16 cellular contexts compared by ENCODE assay signal in the genomic region with DNA sequence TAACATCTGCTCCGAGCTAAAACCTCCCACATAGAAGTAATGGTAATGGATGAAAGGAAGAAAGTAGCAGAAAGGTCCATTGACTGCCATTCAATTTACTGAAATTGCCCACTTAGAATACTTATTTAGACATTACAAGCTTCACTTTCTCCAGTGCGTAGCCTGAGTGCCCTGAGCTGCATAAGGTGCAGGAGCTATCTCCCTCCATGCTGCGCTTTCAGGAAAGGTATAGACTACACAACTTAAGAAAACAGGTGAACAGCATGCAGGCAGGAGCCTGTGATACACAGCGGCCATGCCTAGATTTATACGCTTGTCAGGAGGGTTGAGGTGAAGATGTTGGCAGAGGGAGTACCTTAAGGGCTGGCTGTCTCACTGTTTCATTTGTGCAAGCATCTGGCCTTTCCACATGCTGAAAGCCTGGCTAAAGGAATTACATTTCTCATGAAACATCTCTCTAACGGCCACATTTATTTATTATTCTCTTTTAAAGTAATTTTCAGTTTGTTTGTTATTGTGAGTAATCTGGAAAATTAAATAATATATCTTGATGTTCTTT.
DNase-seq lines count a peak whose midpoint lies in the region; ATAC-seq, FAIRE-seq and TF ChIP-seq lines count a peak whose summit lies in the region.
"Had no signal": no experiment of that assay in that cellular context is flagged by ENCODE, and none has a peak within 500 bp of the region (broad histone marks: within the 10 kb centered on the region; RNA-seq: fewer than 3 reads in every experiment).

No MANE protein-coding gene starts in this region.

- no peak for TF ChIP-seq RAD21 in H1 (IDR thresholded peaks at IDR 0.05 in 1 of 2, conservative IDR thresholded peaks at IDR 0.05 in 1 of 2; ENCODE audit: low read depth in 2 of 2, low read length in 2 of 2)

- no peaks in the 10 kb centered on the region for H3K23me2 ChIP-seq in H1 (ENCODE audit: low read depth, low read length)

- H3K4me3 ChIP-seq in Loucy (ENCODE audit: low read length, poor library complexity, severe bottlenecking) (no peak overlapping the region), H1 (ENCODE audit: extremely low read depth in 1 of 4, insufficient read depth in 2 of 4, low read depth in 3 of 4, low read length in 4 of 4) (no peak overlapping the region), SJCRH30 (no peak overlapping the region)
- H3K4me3 ChIP-seq: BLaER1, HAP-1 had no signal

- FAIRE-seq in H1 (lab: Jason Lieb, UNC): no peak
- FAIRE-seq: HepG2, HTR-8/SVneo had no signal

- H3K79me1 ChIP-seq in H1 (ENCODE audit: low read depth, low read length): no peaks in the 10 kb centered on the region

- H3K9me3 ChIP-seq in Loucy (ENCODE audit: insufficient read depth, low read depth, low read length): no peaks in the 10 kb centered on the region
- no peaks in the 10 kb centered on the region for H3K9me3 ChIP-seq in H1 (ENCODE audit: insufficient read depth in 2 of 2, low read depth in 1 of 2, low read length in 1 of 2)
- H3K9me3 ChIP-seq in SJCRH30 (replicated peaks): no peaks in the 10 kb centered on the region
- H3K9me3 ChIP-seq: BLaER1, Caco-2, HAP-1 had no signal

- no peak overlapping the region for H4K91ac ChIP-seq in H1 (replicated peaks; ENCODE audit: insufficient read length, low read length)

- TF ChIP-seq EP300 in H1 (IDR thresholded peaks at IDR 0.05; ENCODE audit: borderline replicate concordance in 1 of 2, low read depth in 2 of 2, low read length in 2 of 2): no peak

- no peak overlapping the region for H3K56ac ChIP-seq in H1 (replicated peaks; ENCODE audit: insufficient read length, low read depth, low read length)

- H4K8ac ChIP-seq in H1 (ENCODE audit: extremely low read depth, insufficient read depth, low read length): no peak overlapping the region

- H3K36me3 ChIP-seq in Loucy (ENCODE audit: insufficient read depth, low read length): no peaks in the 10 kb centered on the region
- H3K36me3 ChIP-seq in H1 (ENCODE audit: control insufficient read depth in 2 of 4, insufficient read depth in 4 of 4, low read length in 3 of 4): no peaks in the 10 kb centered on the region
- no peaks in the 10 kb centered on the region for H3K36me3 ChIP-seq in SJCRH30
- H3K36me3 ChIP-seq: BLaER1, HAP-1 had no signal

- no peak overlapping the region for H2BK120ac ChIP-seq in H1 (replicated peaks; ENCODE audit: low read depth, low read length)

- H4K20me1 ChIP-seq in Loucy (ENCODE audit: insufficient read depth, low read length, poor library complexity, severe bottlenecking): no peaks in the 10 kb centered on the region
- H4K20me1 ChIP-seq in H1 (replicated peaks in 1 of 2; ENCODE audit: control insufficient read depth in 1 of 2, insufficient read depth in 2 of 2, low read length in 2 of 2): no peaks in the 10 kb centered on the region
- H4K20me1 ChIP-seq: BLaER1 had no signal

- no peak overlapping the region for H2BK5ac ChIP-seq in H1 (ENCODE audit: low read depth, low read length)

- no peak overlapping the region for H3K18ac ChIP-seq in H1 (ENCODE audit: extremely low read depth, low read length)

- H3K79me2 ChIP-seq in Loucy (ENCODE audit: insufficient read depth, low read length): no peaks in the 10 kb centered on the region
- no peaks in the 10 kb centered on the region for H3K79me2 ChIP-seq in H1 (ENCODE audit: control insufficient read depth in 1 of 2, insufficient read depth in 2 of 2, low read length in 2 of 2)

- H3K27me3 ChIP-seq in Loucy (ENCODE audit: insufficient read depth, low read length, poor library complexity, severe bottlenecking) (no peaks in the 10 kb centered on the region), H1 (replicated peaks in 1 of 4; ENCODE audit: control insufficient read depth in 3 of 4, extremely low read depth in 1 of 4, insufficient read depth in 3 of 4, low read length in 3 of 4) (no peaks in the 10 kb centered on the region), SJCRH30 (no peaks in the 10 kb centered on the region)
- H3K27me3 ChIP-seq: BLaER1 had no signal

- no peak overlapping the region for H2AK5ac ChIP-seq in H1 (ENCODE audit: low read depth, low read length)

- no peak overlapping the region for H3K14ac ChIP-seq in H1 (ENCODE audit: insufficient read length)

- no peak for ATAC-seq in GM18873 (IDR thresholded peaks at IDR 0.05; ENCODE audit: low FRiP score, unreplicated experiment)
- ATAC-seq: HepG2 had no signal

- no peaks in the 10 kb centered on the region for H3K9me2 ChIP-seq in Loucy (replicated peaks; ENCODE audit: low read depth, low read length)

- no peak overlapping the region for H2BK20ac ChIP-seq in H1 (ENCODE audit: low read length)

- no peak overlapping the region for H2BK12ac ChIP-seq in H1 (ENCODE audit: low read depth, low read length)

- H2AFZ ChIP-seq in Loucy (ENCODE audit: low read length): peak overlapping the region; percentile 32
- peak overlapping the region; percentile 64; the same call in 1 of the 2 replicates for H2AFZ ChIP-seq in H1 (ENCODE audit: low read length)

- no peak overlapping the region for H4K5ac ChIP-seq in H1 (ENCODE audit: insufficient read length, low read depth, low read length)

- no peak overlapping the region for H3K9ac ChIP-seq in Loucy (ENCODE audit: low read depth, low read length, poor library complexity, severe bottlenecking)
- no peak overlapping the region for H3K9ac ChIP-seq in H1 (replicated peaks in 1 of 4; ENCODE audit: extremely low read depth in 1 of 4, low read depth in 3 of 4, low read length in 3 of 4)
- H3K9ac ChIP-seq: BLaER1 had no signal

- no peak overlapping the region for H3K4ac ChIP-seq in H1 (replicated peaks; ENCODE audit: insufficient read length, low read depth, low read length)

- TF ChIP-seq CTCF in Loucy (conservative IDR thresholded peaks at IDR 0.05; ENCODE audit: low read length): no peak
- no peak for TF ChIP-seq CTCF in H1 (IDR thresholded peaks at IDR 0.05; ENCODE audit: control extremely low read depth in 1 of 3, insufficient read depth in 1 of 3, low read depth in 1 of 3, low read length in 3 of 3)

- no peak for TF ChIP-seq POLR2A in H1 (IDR thresholded peaks at IDR 0.05; ENCODE audit: control extremely low read depth in 1 of 2, low read depth in 2 of 2, low read length in 2 of 2)

- H3F3A ChIP-seq in Loucy (ENCODE audit: low read depth): no peaks in the 10 kb centered on the region

- H2BK15ac ChIP-seq in H1 (ENCODE audit: low read length): no peak overlapping the region

- 92% methylated on average over 6 of the region's 6 CpGs; no CpG with 5 or more reads in 1 of the 2 experiments for WGBS in H1 (ENCODE audit: extremely low coverage in 1 of 2, insufficient coverage in 1 of 2, insufficient read length in 1 of 2, insufficient replicate concordance in 2 of 2, low coverage in 1 of 2, low lambda C conversion rate in 2 of 2, missing lambda C conversion rate in 1 of 2), 2 experiments

- POLR2A ChIA-PET in H1 (lab: Charles Lee; ENCODE audit: partially characterized antibody): no interaction called here

- CTCF ChIA-PET in H1 (lab: Charles Lee; ENCODE audit: partially characterized antibody): no interaction called here

- no peak overlapping the region for H3K23ac ChIP-seq in H1 (ENCODE audit: insufficient read length)

- DNase-seq in NCI-H2171 treated with DMSO at 0.1 percent for 48 hours (lab: John Stamatoyannopoulos, UW) (peak; percentile 29), NCI-H2171 (lab: John Stamatoyannopoulos, UW) (no peak), H1 (ENCODE audit: low read depth in 1 of 2, low spot score in 2 of 2) (no peak), SJCRH30 (no peak), HT-29 (ENCODE audit: low spot score) (no peak)
- DNase-seq: 8988T; AML-193; Caco-2; CD8-positive, alpha-beta memory T cell; GF-D8 had no signal

- no peak overlapping the region for H3K27ac ChIP-seq in H1 (ENCODE audit: low read depth, low read length)
- no peak overlapping the region for H3K27ac ChIP-seq in SJCRH30
- H3K27ac ChIP-seq: BLaER1 had no signal

- H3K4me1 ChIP-seq in Loucy (ENCODE audit: insufficient read depth, low read length, poor library complexity, severe bottlenecking) (peaks cover 20% of the 10 kb centered on the region), H1 (replicated peaks in 1 of 4; ENCODE audit: control insufficient read depth in 3 of 4, insufficient read depth in 4 of 4, low read length in 3 of 4) (no peaks in the 10 kb centered on the region), SJCRH30 (no peaks in the 10 kb centered on the region)
- H3K4me1 ChIP-seq: BLaER1, Caco-2, HAP-1 had no signal

- H3K4me2 ChIP-seq in Loucy (ENCODE audit: low read depth, low read length, poor library complexity, severe bottlenecking) (no peak overlapping the region), H1 (ENCODE audit: insufficient read depth in 1 of 2, low read depth in 2 of 2, low read length in 2 of 2) (no peak overlapping the region)
- H3K4me2 ChIP-seq: BLaER1 had no signal

TF ChIP-seq in H1, 55 proteins besides CTCF, POLR2A, EP300 and RAD21:
- no peak for TF ChIP-seq SP4 (IDR thresholded peaks at IDR 0.05; ENCODE audit: low read length)
- TF ChIP-seq NANOG (IDR thresholded peaks at IDR 0.05; ENCODE audit: insufficient read depth, low read depth, low read length, poor library complexity, severe bottlenecking): no peak
- no peak for TF ChIP-seq TAF1 (IDR thresholded peaks at IDR 0.05; ENCODE audit: low read depth, low read length)
- no peak for TF ChIP-seq JUND (IDR thresholded peaks at IDR 0.05; ENCODE audit: low read length)
- TF ChIP-seq SUZ12 (IDR thresholded peaks at IDR 0.05; ENCODE audit: low read length): no peak
- no peak for TF ChIP-seq HDAC6 (IDR thresholded peaks at IDR 0.05; ENCODE audit: low read depth, low read length)
- no peak for TF ChIP-seq POU5F1 (IDR thresholded peaks at IDR 0.05; ENCODE audit: low read depth, low read length)
- no peak for TF ChIP-seq EGR1 (IDR thresholded peaks at IDR 0.05; ENCODE audit: borderline replicate concordance, low read depth, low read length)
- no peak for TF ChIP-seq CHD2 (IDR thresholded peaks at IDR 0.05; ENCODE audit: low read length)
- TF ChIP-seq SIN3A (conservative IDR thresholded peaks at IDR 0.05 in 1 of 2, IDR thresholded peaks at IDR 0.05 in 1 of 2; ENCODE audit: low read depth in 1 of 2, low read length in 2 of 2): no peak
